Comparison of ENCODE assay signal across 12 cellular contexts in genomic region chr7:140053812-140054539, GRCh38. TPM values are rescaled to one million over a fixed set of nuclear protein-coding genes. Genes with fewer than 3 reads are reported as not detected.
A peak's percentile ranks its signal among the peaks of the same experiment; 100 is the strongest.
DNase-seq lines count a peak whose midpoint lies in the region; ATAC-seq and TF ChIP-seq lines count a peak whose summit lies in the region.
"Had no signal": no experiment of that assay in that cellular context is flagged by ENCODE, and none has a peak within 500 bp of the region (broad histone marks: within the 10 kb centered on the region; RNA-seq: fewer than 3 reads in every experiment).

No MANE protein-coding gene starts in this region.

- DNase-seq in stimulated activated naive CD8-positive, alpha-beta T cell treated with anti-CD3 and anti-CD28 coated beads, Interleukin-15, Interleukin-2, amounts not matched to agents 100 U/mL and 50 U/mL, for 24 hours, result no peak
- no peak for DNase-seq in NCI-H1417 (lab: John Stamatoyannopoulos, UW)
- no peak for DNase-seq in NOMO-1 treated with dmso at 0.1 percent for 144 hours (lab: John Stamatoyannopoulos, UW; ENCODE audit: unreplicated experiment)
- DNase-seq in HuH-7.5 (ENCODE audit: low spot score), result no peak
- no peak for DNase-seq in body of pancreas
- DNase-seq: activated naive CD4-positive, alpha-beta T cell treated with anti-CD3 and anti-CD28 coated beads, Interleukin-2, amount 50 U/mL, for 16 hours; NCI-H2171 treated with DMSO at 0.1 percent for 48 hours; SW 1271 had no signal

- peaks cover 50% of the 10 kb centered on the region for H3K4me1 Mint-ChIP-seq in stimulated activated naive CD8-positive, alpha-beta T cell treated with anti-CD3 and anti-CD28 coated beads, Interleukin-15, Interleukin-2, amounts not matched to agents 100 ng/mL and 50 ng/mL, for 24 hours (ENCODE audit: low read depth)

- H3K27ac ChIP-seq in body of pancreas, result no peak overlapping the region
- H3K27ac ChIP-seq: epithelial cell of prostate had no signal

- TF ChIP-seq POLR2A in body of pancreas (IDR thresholded peaks at IDR 0.05), result no peak

- H3K36me3 Mint-ChIP-seq in stimulated activated naive CD8-positive, alpha-beta T cell treated with anti-CD3 and anti-CD28 coated beads, Interleukin-15, Interleukin-2, amounts not matched to agents 100 ng/mL and 50 ng/mL, for 24 hours (ENCODE audit: low read depth), result peaks cover 48% of the 10 kb centered on the region

- peaks cover 18% of the 10 kb centered on the region for H3K4me1 ChIP-seq in body of pancreas

- no peak overlapping the region for H3K4me3 ChIP-seq in body of pancreas

- no peaks in the 10 kb centered on the region for H3K36me3 ChIP-seq in body of pancreas (replicated peaks in 1 of 2; ENCODE audit: insufficient read depth in 1 of 2, low read depth in 2 of 2)

- H3K4me3 Mint-ChIP-seq in stimulated activated naive CD8-positive, alpha-beta T cell treated with anti-CD3 and anti-CD28 coated beads, Interleukin-15, Interleukin-2, amounts not matched to agents 100 ng/mL and 50 ng/mL, for 24 hours, result peak overlapping the region; percentile 36

- no peaks in the 10 kb centered on the region for H3K27me3 Mint-ChIP-seq in stimulated activated naive CD8-positive, alpha-beta T cell treated with anti-CD3 and anti-CD28 coated beads, Interleukin-15, Interleukin-2, amounts not matched to agents 100 ng/mL and 50 ng/mL, for 24 hours

- WGBS in body of pancreas, 2 donors, result 42 to 53% methylated on average over 3 of the region's 3 CpGs

- no peaks in the 10 kb centered on the region for H3K9me3 Mint-ChIP-seq in stimulated activated naive CD8-positive, alpha-beta T cell treated with anti-CD3 and anti-CD28 coated beads, Interleukin-15, Interleukin-2, amounts not matched to agents 100 ng/mL and 50 ng/mL, for 24 hours

- TF ChIP-seq CTCF in body of pancreas (IDR thresholded peaks at IDR 0.05), result no peak

- intact Hi-C loops in body of pancreas (cut with DNase I), result no loop called here

- no peaks in the 10 kb centered on the region for H3K9me3 ChIP-seq in body of pancreas

- no peak for ATAC-seq in stimulated activated naive CD8-positive, alpha-beta T cell treated with anti-CD3 and anti-CD28 coated beads, Interleukin-15, Interleukin-2, amounts not matched to agents 100 U/mL and 50 U/mL, for 24 hours
- peak; percentile 83 for ATAC-seq in HG02642 (IDR thresholded peaks at IDR 0.05; ENCODE audit: poor library complexity, unreplicated experiment)
- ATAC-seq in HG03571 (IDR thresholded peaks at IDR 0.05; ENCODE audit: unreplicated experiment), result peak; percentile 94
- no peak for ATAC-seq in body of pancreas

- H3K27me3 ChIP-seq in body of pancreas, result no peaks in the 10 kb centered on the region

- H3K27ac Mint-ChIP-seq in stimulated activated naive CD8-positive, alpha-beta T cell treated with anti-CD3 and anti-CD28 coated beads, Interleukin-15, Interleukin-2, amounts not matched to agents 100 ng/mL and 50 ng/mL, for 24 hours, result peak overlapping the region; percentile 68

RNA-seq across cellular contexts. Expression of gene PARP12, which starts 8.8 kb away (rescaled TPM):
- 10 to 100 TPM; 37.1 to 66.9 TPM for total RNA-seq in body of pancreas

Comparison
In these comparisons a context has a peak if more than half of its experiments do, and no peak if none do; other contexts are left out.
1. ATAC-seq: peak in HG02642 (single experiment) and HG03571 (single experiment); none in stimulated activated naive CD8-positive, alpha-beta T cell treated with anti-CD3 and anti-CD28 coated beads, Interleukin-15, Interleukin-2, amounts not matched to agents 100 U/mL and 50 U/mL, for 24 hours (single experiment) and body of pancreas (single experiment).